Comparison of ENCODE assay signal across 1 cellular context in the genomic region with DNA sequence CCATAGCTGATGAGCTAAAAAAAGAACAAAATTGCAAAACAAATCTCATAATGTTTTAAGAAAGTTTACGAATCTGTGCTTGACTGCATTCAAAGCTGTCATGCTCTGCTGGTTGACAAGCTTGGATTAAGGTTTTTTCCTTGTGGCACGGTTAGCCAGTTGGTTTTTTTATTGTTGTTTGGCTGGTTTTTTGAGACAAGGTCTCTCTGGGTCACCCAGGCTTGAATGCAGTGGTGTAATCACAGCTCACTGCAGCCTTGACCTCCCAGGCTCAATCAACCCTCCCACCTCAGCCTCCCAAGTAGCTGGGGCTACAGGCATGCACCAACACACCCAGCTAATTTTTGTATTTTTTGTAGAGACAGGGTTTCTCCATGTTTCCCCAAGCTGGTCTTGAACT.
TF ChIP-seq lines count a peak whose summit lies in the region.

No MANE protein-coding gene starts in this region.

TF ChIP-seq in GM12878, 131 proteins besides CTCF, POLR2A, EP300 and RAD21:
- TF ChIP-seq TCF3 (IDR thresholded peaks at IDR 0.05; ENCODE audit: borderline replicate concordance, insufficient read depth, low read depth, low read length) (no peak), YBX1 (IDR thresholded peaks at IDR 0.05) (no peak), SIN3A (IDR thresholded peaks at IDR 0.05; ENCODE audit: low read depth, low read length) (no peak), NR2C2 (IDR thresholded peaks at IDR 0.05; ENCODE audit: borderline replicate concordance, control insufficient read depth, insufficient read length, low read depth) (no peak), ESRRA (IDR thresholded peaks at IDR 0.05; ENCODE audit: low read length) (no peak), MEF2B (IDR thresholded peaks at IDR 0.05; ENCODE audit: partially characterized antibody, poor library complexity, severe bottlenecking) (no peak)
TF ChIP-seq in GM12878: peak in this region for 0.
